ENCODE assay signal across 1 cellular context in the genomic region with DNA sequence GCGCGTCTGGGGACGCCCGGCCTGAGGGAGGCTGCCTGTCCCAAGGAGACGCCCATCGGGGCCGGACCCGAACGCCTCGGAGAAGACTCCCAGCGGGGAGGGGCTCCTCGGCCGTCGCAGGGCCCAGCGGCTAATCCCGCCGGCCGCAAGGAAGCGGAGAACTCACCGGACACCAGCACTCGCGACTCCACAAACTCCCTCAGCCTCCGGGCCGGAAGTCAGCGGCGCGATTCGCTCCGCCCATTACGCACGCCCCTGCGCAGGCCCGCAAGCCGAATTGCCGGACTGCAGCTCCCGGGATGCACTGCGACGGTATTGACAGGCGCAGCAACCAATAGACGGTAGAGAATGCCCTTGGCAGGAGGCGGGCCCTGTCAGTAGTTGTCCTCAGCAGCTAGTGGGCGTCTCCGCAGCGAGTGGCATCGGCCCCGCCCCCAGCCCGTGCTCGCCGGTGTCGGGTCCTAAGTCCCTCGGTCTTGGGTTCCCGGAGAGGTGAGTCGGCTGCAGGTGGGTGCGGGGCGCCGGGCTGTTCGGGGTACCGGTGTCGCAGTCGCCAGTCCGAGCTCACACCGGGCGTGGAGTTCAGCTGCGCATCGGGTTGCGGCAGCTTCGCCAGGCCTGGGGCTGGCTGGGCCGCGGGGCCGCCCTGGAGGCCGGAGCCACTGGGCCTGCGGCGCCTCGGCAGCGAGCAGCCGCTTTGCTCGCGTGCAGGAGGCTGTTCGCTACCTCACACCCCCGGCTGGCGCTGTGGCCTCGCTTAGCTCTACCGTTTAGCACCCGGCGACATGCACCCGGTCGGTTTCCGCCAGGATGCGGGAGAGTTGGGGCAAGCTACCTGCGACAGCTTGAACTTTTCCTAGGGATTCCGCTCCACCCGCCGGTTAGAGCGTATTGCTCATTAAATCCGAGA.
TF ChIP-seq lines count a peak whose summit lies in the region.

Gene ZNF174, plus strand, starts transcription at position 437 of the 910 bp plus-strand sequence. CDS start 790 bp downstream, outside the sequence.
Gene ZSCAN32, minus strand, starts transcription at position 226 of the 910 bp plus-strand sequence. CDS start 3,447 bp downstream, outside the sequence.

TF ChIP-seq in HepG2, 621 proteins besides CTCF, POLR2A, EP300 and RAD21 (continues in another document):
- no peak for TF ChIP-seq THYN1 (CRISPR knock-in tag; IDR thresholded peaks at IDR 0.05; ENCODE audit: borderline replicate concordance, low read depth)
- TF ChIP-seq, protein P1, sequence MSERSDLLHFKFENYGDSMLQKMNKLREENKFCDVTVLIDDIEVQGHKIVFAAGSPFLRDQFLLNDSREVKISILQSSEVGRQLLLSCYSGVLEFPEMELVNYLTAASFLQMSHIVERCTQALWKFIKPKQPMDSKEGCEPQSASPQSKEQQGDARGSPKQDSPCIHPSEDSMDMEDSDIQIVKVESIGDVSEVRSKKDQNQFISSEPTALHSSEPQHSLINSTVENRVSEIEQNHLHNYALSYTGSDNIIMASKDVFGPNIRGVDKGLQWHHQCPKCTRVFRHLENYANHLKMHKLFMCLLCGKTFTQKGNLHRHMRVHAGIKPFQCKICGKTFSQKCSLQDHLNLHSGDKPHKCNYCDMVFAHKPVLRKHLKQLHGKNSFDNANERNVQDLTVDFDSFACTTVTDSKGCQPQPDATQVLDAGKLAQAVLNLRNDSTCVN (CRISPR knock-in tag; IDR thresholded peaks at IDR 0.05; ENCODE audit: borderline replicate concordance) = peak; percentile 35; the same call in 1 of the 2 replicates
- TF ChIP-seq ZNF143 (CRISPR knock-in tag; IDR thresholded peaks at IDR 0.05) = peak; percentile 99
- TF ChIP-seq ZMYM3 (CRISPR knock-in tag; IDR thresholded peaks at IDR 0.05) = peak; percentile 64; the same call in 1 of the 2 replicates
- peak; percentile 65 for TF ChIP-seq RARA (CRISPR knock-in tag; IDR thresholded peaks at IDR 0.05)
- TF ChIP-seq BCL6 (CRISPR knock-in tag; IDR thresholded peaks at IDR 0.05) = 0 out of 2 replicates have a peak, but pooled peaks have one; percentile 9
- no peak; the same call in 1 of the 2 replicates for TF ChIP-seq RELA (CRISPR knock-in tag; IDR thresholded peaks at IDR 0.05)
- 0 out of 2 replicates have a peak, but pooled peaks have one; percentile 34 for TF ChIP-seq ARNTL (CRISPR knock-in tag; IDR thresholded peaks at IDR 0.05)
- TF ChIP-seq HDAC6 (IDR thresholded peaks at IDR 0.05; ENCODE audit: low read depth, low read length) = no peak
- no peak for TF ChIP-seq ZNF224 (CRISPR knock-in tag; IDR thresholded peaks at IDR 0.05)
- no peak for TF ChIP-seq IRX3 (CRISPR knock-in tag; IDR thresholded peaks at IDR 0.05; ENCODE audit: borderline replicate concordance, low read depth)
- TF ChIP-seq, protein P2, sequence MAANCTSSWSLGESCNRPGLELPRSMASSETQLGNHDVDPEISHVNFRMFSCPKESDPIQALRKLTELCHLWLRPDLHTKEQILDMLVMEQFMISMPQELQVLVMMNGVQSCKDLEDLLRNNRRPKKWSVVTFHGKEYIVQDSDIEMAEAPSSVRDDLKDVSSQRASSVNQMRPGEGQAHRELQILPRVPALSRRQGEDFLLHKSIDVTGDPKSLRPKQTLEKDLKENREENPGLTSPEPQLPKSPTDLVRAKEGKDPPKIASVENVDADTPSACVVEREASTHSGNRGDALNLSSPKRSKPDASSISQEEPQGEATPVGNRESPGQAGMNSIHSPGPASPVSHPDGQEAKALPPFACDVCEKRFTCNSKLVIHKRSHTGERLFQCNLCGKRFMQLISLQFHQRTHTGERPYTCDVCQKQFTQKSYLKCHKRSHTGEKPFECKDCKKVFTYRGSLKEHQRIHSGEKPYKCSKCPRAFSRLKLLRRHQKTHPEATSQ (CRISPR knock-in tag; IDR thresholded peaks at IDR 0.05; ENCODE audit: borderline replicate concordance) = 0 out of 2 replicates have a peak, but pooled peaks have one; percentile 88
- TF ChIP-seq ZNF589 (CRISPR knock-in tag; conservative IDR thresholded peaks at IDR 0.05) = no peak; the same call in none of the 2 replicates
- peak; percentile 89; the same call in 1 of the 2 replicates for TF ChIP-seq NAIF1 (CRISPR knock-in tag; IDR thresholded peaks at IDR 0.05; ENCODE audit: borderline replicate concordance)
- no peak for TF ChIP-seq LRRFIP1 (CRISPR knock-in tag; conservative IDR thresholded peaks at IDR 0.05)
- TF ChIP-seq SP5 (CRISPR knock-in tag; IDR thresholded peaks at IDR 0.05; ENCODE audit: borderline replicate concordance, low read depth) = peak; percentile 91
- TF ChIP-seq HHEX (CRISPR knock-in tag; IDR thresholded peaks at IDR 0.05) = no peak
- peak; percentile 28; the same call in 1 of the 2 replicates for TF ChIP-seq KLF9 (CRISPR knock-in tag; IDR thresholded peaks at IDR 0.05; ENCODE audit: low read depth)
- TF ChIP-seq, protein P3, sequence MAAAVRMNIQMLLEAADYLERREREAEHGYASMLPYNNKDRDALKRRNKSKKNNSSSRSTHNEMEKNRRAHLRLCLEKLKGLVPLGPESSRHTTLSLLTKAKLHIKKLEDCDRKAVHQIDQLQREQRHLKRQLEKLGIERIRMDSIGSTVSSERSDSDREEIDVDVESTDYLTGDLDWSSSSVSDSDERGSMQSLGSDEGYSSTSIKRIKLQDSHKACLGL (CRISPR knock-in tag; IDR thresholded peaks at IDR 0.05) = peak; percentile 27; the same call in 1 of the 2 replicates
- TF ChIP-seq CENPT (CRISPR knock-in tag; IDR thresholded peaks at IDR 0.05; ENCODE audit: low read depth) = no peak
- peak; percentile 69; the same call in 1 of the 2 replicates for TF ChIP-seq ZNF430 (CRISPR knock-in tag; IDR thresholded peaks at IDR 0.05)
- TF ChIP-seq GFI1 (CRISPR knock-in tag; IDR thresholded peaks at IDR 0.05; ENCODE audit: borderline replicate concordance) = peak; percentile 63; the same call in 1 of the 2 replicates
- TF ChIP-seq SMARCE1 (IDR thresholded peaks at IDR 0.05; ENCODE audit: borderline replicate concordance) = no peak
- no peak for TF ChIP-seq NFE2 (CRISPR knock-in tag; IDR thresholded peaks at IDR 0.05)
- TF ChIP-seq ZFP36L2 (CRISPR knock-in tag; IDR thresholded peaks at IDR 0.05) = no peak
- TF ChIP-seq MNT (IDR thresholded peaks at IDR 0.05) = peak; percentile 64
- TF ChIP-seq FOXK1 (CRISPR knock-in tag; IDR thresholded peaks at IDR 0.05; ENCODE audit: borderline replicate concordance, low read depth) = peak; percentile 85; the same call in 1 of the 2 replicates
- no peak for TF ChIP-seq ZBTB46 (CRISPR knock-in tag; IDR thresholded peaks at IDR 0.05; ENCODE audit: borderline replicate concordance)
- peak; percentile 71; the same call in 1 of the 2 replicates for TF ChIP-seq SMAD9 (CRISPR knock-in tag; IDR thresholded peaks at IDR 0.05)
- TF ChIP-seq RAD51 (IDR thresholded peaks at IDR 0.05; ENCODE audit: borderline replicate concordance) = no peak
- TF ChIP-seq KDM1A (CRISPR knock-in tag; IDR thresholded peaks at IDR 0.05) = no peak
- TF ChIP-seq, protein P4, sequence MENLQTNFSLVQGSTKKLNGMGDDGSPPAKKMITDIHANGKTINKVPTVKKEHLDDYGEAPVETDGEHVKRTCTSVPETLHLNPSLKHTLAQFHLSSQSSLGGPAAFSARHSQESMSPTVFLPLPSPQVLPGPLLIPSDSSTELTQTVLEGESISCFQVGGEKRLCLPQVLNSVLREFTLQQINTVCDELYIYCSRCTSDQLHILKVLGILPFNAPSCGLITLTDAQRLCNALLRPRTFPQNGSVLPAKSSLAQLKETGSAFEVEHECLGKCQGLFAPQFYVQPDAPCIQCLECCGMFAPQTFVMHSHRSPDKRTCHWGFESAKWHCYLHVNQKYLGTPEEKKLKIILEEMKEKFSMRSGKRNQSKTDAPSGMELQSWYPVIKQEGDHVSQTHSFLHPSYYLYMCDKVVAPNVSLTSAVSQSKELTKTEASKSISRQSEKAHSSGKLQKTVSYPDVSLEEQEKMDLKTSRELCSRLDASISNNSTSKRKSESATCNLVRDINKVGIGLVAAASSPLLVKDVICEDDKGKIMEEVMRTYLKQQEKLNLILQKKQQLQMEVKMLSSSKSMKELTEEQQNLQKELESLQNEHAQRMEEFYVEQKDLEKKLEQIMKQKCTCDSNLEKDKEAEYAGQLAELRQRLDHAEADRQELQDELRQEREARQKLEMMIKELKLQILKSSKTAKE (CRISPR knock-in tag; IDR thresholded peaks at IDR 0.05; ENCODE audit: borderline replicate concordance) = peak; percentile 63
- TF ChIP-seq, protein P5, sequence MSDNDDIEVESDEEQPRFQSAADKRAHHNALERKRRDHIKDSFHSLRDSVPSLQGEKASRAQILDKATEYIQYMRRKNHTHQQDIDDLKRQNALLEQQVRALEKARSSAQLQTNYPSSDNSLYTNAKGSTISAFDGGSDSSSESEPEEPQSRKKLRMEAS (IDR thresholded peaks at IDR 0.05) = peak; percentile 82
- TF ChIP-seq CHD4 (IDR thresholded peaks at IDR 0.05; ENCODE audit: borderline replicate concordance, low read length) = no peak
- TF ChIP-seq LBX2 (CRISPR knock-in tag; IDR thresholded peaks at IDR 0.05; ENCODE audit: borderline replicate concordance) = peak; percentile 44; the same call in 1 of the 2 replicates
- peak; percentile 96 for TF ChIP-seq ZBTB2 (CRISPR knock-in tag; IDR thresholded peaks at IDR 0.05; ENCODE audit: low read depth)
- TF ChIP-seq NR0B2 (CRISPR knock-in tag; IDR thresholded peaks at IDR 0.05) = peak; percentile 58
- TF ChIP-seq ZNF275 (CRISPR knock-in tag; IDR thresholded peaks at IDR 0.05; ENCODE audit: borderline replicate concordance) = peak; percentile 48; the same call in 1 of the 2 replicates
